In genomic region chr11:89612111-89612510, GRCh38 we compare ENCODE assay signal across 18 cellular contexts.
"Had no signal": no experiment of that assay in that cellular context is flagged by ENCODE, and none has a peak within 500 bp of the region (broad histone marks: within the 10 kb centered on the region; RNA-seq: fewer than 3 reads in every experiment).

No MANE protein-coding gene starts in this region.

- H3K4me1 ChIP-seq: gastrocnemius medialis, thyroid gland had no signal

- H3K79me2 ChIP-seq: parathyroid adenoma had no signal

- H3K9me3 ChIP-seq: gastrocnemius medialis, heart right ventricle, mucosa of descending colon, thyroid gland had no signal

- H3K36me3 ChIP-seq: brain microvascular endothelial cell, gastrocnemius medialis, heart right ventricle, thyroid gland had no signal

- H3K9ac ChIP-seq: parathyroid adenoma had no signal

- DNase-seq: activated CD4-positive, alpha-beta T cell treated with anti-CD3 and anti-CD28 coated beads, Interleukin-2, amount 50 U/mL, for 1 hour; activated CD8-positive, alpha-beta memory T cell treated with anti-CD3 and anti-CD28 coated beads for 24 hours; activated naive CD4-positive, alpha-beta T cell treated with Interleukin-2 at 50 U/mL for 16 hours; anterior cingulate cortex; brain microvascular endothelial cell; effector memory CD8-positive, alpha-beta T cell; gastrocnemius medialis; heart right ventricle; mucosa of descending colon; naive thymus-derived CD8-positive, alpha-beta T cell; retina; stimulated activated CD4-positive, alpha-beta T cell treated with anti-CD3 and anti-CD28 coated beads, Interleukin-2, amount 100 ng/mL, for 48 hours; thyroid gland had no signal

- H3K27ac ChIP-seq: brain microvascular endothelial cell, epithelial cell of prostate, gastrocnemius medialis, parathyroid adenoma, thyroid gland had no signal

- H3K27me3 ChIP-seq: brain microvascular endothelial cell, gastrocnemius medialis, heart right ventricle, thyroid gland had no signal

- ATAC-seq: activated CD4-positive, CD25-positive, alpha-beta regulatory T cell treated with anti-CD3 and anti-CD28 coated beads, Interleukin-2, amount 50 U/mL, for 24 hours; effector memory CD8-positive, alpha-beta T cell; gastrocnemius medialis; heart right ventricle; mucosa of descending colon; naive thymus-derived CD8-positive, alpha-beta T cell; stimulated activated memory B cell treated with anti-CD40 and anti-IgM and Interleukin-4, amounts not matched to agents 10 μg/mL and 1 μg/mL and 100 μg/mL, for 72 hours had no signal

- H3K4me3 ChIP-seq: gastrocnemius medialis, lung, mucosa of descending colon, thyroid gland had no signal
